In genomic region chr19:58513213-58513693, GRCh38 we compare ENCODE assay signal across 10 cellular contexts. TPM values are rescaled to one million over a fixed set of nuclear protein-coding genes. Genes with fewer than 3 reads are reported as not detected.
DNase-seq lines count a peak whose midpoint lies in the region; ATAC-seq and TF ChIP-seq lines count a peak whose summit lies in the region.
"Had no signal": no experiment of that assay in that cellular context is flagged by ENCODE, and none has a peak within 500 bp of the region (broad histone marks: within the 10 kb centered on the region; RNA-seq: fewer than 3 reads in every experiment).

No MANE protein-coding gene starts in this region.

- POLR2A ChIA-PET in Panc1 (lab: Charles Lee) = interaction anchor here (0.6 to 1.0 kb wide), 3 partner anchors 19 to 40 kb away, joined by 3 to 4 read pairs (median 3); partner anchors contain the start of gene TRIM28

- no CpG with 5 or more reads among the region's 10 CpGs for WGBS in gastroesophageal sphincter (ENCODE audit: low coverage in 1 of 2), 2 donors
- WGBS in spleen, 5 donors = 77 to 91% (median 85%) methylated on average over 6 to 10 of the region's 10 CpGs
- WGBS in lower leg skin, 2 donors = 83 to 85% methylated on average over 7 of the region's 10 CpGs

- H3K9me3 ChIP-seq in Panc1 (ENCODE audit: control insufficient read depth, insufficient read depth, low read depth, low read length) = no peaks in the 10 kb centered on the region
- no peaks in the 10 kb centered on the region for H3K9me3 ChIP-seq in gastroesophageal sphincter
- H3K9me3 ChIP-seq in spleen = peaks cover 0 to 6% (median 0%) of the 10 kb centered on the region in 8 donors
- H3K9me3 ChIP-seq: adrenal gland, heart left ventricle had no signal

- peak; percentile 2 for ATAC-seq in GM18867 (IDR thresholded peaks at IDR 0.05; ENCODE audit: unreplicated experiment)
- peak; percentile 1 for ATAC-seq in Panc1
- peak; percentile 1 for ATAC-seq in gastroesophageal sphincter

- BruUV-seq in Panc1 (replicated peaks; lab: Mats Ljungman, UMichigan) = no TSS peak

- no peak for DNase-seq in Panc1 (ENCODE audit: low read depth, low spot score)
- DNase-seq in spleen = no peak
- no peak for DNase-seq in NOMO-1 (lab: John Stamatoyannopoulos, UW; ENCODE audit: unreplicated experiment in 2 of 2)
- no peak for DNase-seq in lower leg skin (ENCODE audit: low spot score in 2 of 2)
- DNase-seq in GF-D8 (lab: John Stamatoyannopoulos, UW) = no peak
- no peak for DNase-seq in central memory CD4-positive, alpha-beta T cell

- TF ChIP-seq POLR2A in gastroesophageal sphincter (IDR thresholded peaks at IDR 0.05) = no peak
- TF ChIP-seq POLR2A in spleen (IDR thresholded peaks at IDR 0.05) = no peak
- no peak for TF ChIP-seq POLR2A in lower leg skin (IDR thresholded peaks at IDR 0.05)

- H3K27me3 ChIP-seq in Panc1 (ENCODE audit: control insufficient read depth, insufficient read depth, low read length) = no peaks in the 10 kb centered on the region
- no peaks in the 10 kb centered on the region for H3K27me3 ChIP-seq in gastroesophageal sphincter
- no peaks in the 10 kb centered on the region for H3K27me3 ChIP-seq in spleen (replicated peaks in 1 of 7)
- H3K27me3 ChIP-seq: adrenal gland, heart left ventricle had no signal

- TF ChIP-seq CTCF in Panc1 (IDR thresholded peaks at IDR 0.05) (no peak), gastroesophageal sphincter (IDR thresholded peaks at IDR 0.05) (no peak), spleen (IDR thresholded peaks at IDR 0.05 in 8 of 11, conservative IDR thresholded peaks at IDR 0.05 in 3 of 11) (no peak), lower leg skin (IDR thresholded peaks at IDR 0.05) (no peak)

- TF ChIP-seq EP300 in gastroesophageal sphincter (IDR thresholded peaks at IDR 0.05) = no peak

- H3K27ac ChIP-seq in Panc1 (ENCODE audit: low read length) = peak overlapping the region; percentile 82
- peak overlapping the region in 3 of 4 donors; percentile 77 to 83 (median 80) for H3K27ac ChIP-seq in gastroesophageal sphincter
- H3K27ac ChIP-seq in spleen = peak overlapping the region in 6 of 8 donors; percentile 55 to 77 (median 68)

- in situ Hi-C loops in Panc1 (cut with HindIII; ENCODE audit: low pct_unique_long_range_greater_than_20kb, low sequenced_read_pairs) = no loop called here

- intact Hi-C loops in Panc1 (cut with micrococcal nuclease; ENCODE audit: unreplicated experiment) (no loop called here), spleen (cut with DNase I; ENCODE audit: low total_unique reads) (no loop called here), lower leg skin (cut with DNase I; ENCODE audit: low total_unique reads) (no loop called here)

- H3K4me3 ChIP-seq in Panc1 (ENCODE audit: low read depth in 2 of 2, low read length in 2 of 2) = no peak overlapping the region
- H3K4me3 ChIP-seq in gastroesophageal sphincter = no peak overlapping the region
- peak overlapping the region in 1 of 8 donors; percentile 74 for H3K4me3 ChIP-seq in spleen
- no peak overlapping the region for H3K4me3 ChIP-seq in lower leg skin (ENCODE audit: low read depth, poor library complexity, severe bottlenecking)

- CTCF ChIA-PET in Panc1 (lab: Charles Lee) = interaction anchor here (0.5 to 0.6 kb wide), 2 partner anchors 8 to 692 kb away, joined by 5 to 6 read pairs; no protein-coding TSS in a partner anchor

- peaks cover 22% of the 10 kb centered on the region for H3K4me1 ChIP-seq in Panc1 (ENCODE audit: control insufficient read depth, insufficient read depth, low read length)
- peaks cover 4 to 54% (median 23%) of the 10 kb centered on the region in 3 donors for H3K4me1 ChIP-seq in gastroesophageal sphincter
- peaks cover 16 to 53% (median 45%) of the 10 kb centered on the region in 6 donors for H3K4me1 ChIP-seq in spleen

- H3K36me3 ChIP-seq in Panc1 (ENCODE audit: control insufficient read depth, insufficient read depth, low read length) (peaks cover 3% of the 10 kb centered on the region; the same call in 1 of the 2 replicates), gastroesophageal sphincter (peaks cover 0 to 25% of the 10 kb centered on the region in 2 donors), spleen (peaks cover 3 to 34% (median 17%) of the 10 kb centered on the region in 6 donors)

RNA-seq across cellular contexts. Expression of gene SLC27A5, which starts 1.5 kb away (rescaled TPM):
- 10.7 TPM for total RNA-seq in Panc1 (2021; ENCODE audit: unreplicated experiment)
- polyA plus RNA-seq in Panc1 (2012; ENCODE audit: insufficient read length) = 34.8 TPM
- total RNA-seq in gastroesophageal sphincter = 1 to 10 TPM; 2.6 to 7.4 (median 5.5) TPM
- 10 to 100 TPM in 1 of 7 donors, 1 to 10 TPM in 6; 6.0 to 12.3 (median 7.2) TPM for total RNA-seq in spleen
- 10 to 100 TPM; 14.0 to 26.8 (median 14.9) TPM for polyA plus RNA-seq in spleen
- 10 to 100 TPM in 1 of 4 donors, 1 to 10 TPM in 3; 4.8 to 11.7 (median 8.1) TPM for total RNA-seq in lower leg skin

RNA-seq across cellular contexts. Expression of gene ZBTB45, which starts 6.4 kb away (rescaled TPM):
- 24.7 TPM for total RNA-seq in Panc1 (2021; ENCODE audit: unreplicated experiment)
- 33.6 TPM for polyA plus RNA-seq in Panc1 (2012; ENCODE audit: insufficient read length)
- 10 to 100 TPM in 3 of 4 donors, 1 to 10 TPM in 1; 9.8 to 14.0 (median 13.4) TPM for total RNA-seq in gastroesophageal sphincter
- total RNA-seq in spleen = 10 to 100 TPM; 11.1 to 16.0 (median 13.0) TPM
- 1 to 10 TPM; 4.0 to 8.8 (median 4.4) TPM for polyA plus RNA-seq in spleen
- 10 to 100 TPM; 13.3 to 30.5 (median 18.4) TPM for total RNA-seq in lower leg skin

RNA-seq across cellular contexts. Expression of gene TRIM28, which starts 30.6 kb away (rescaled TPM):
- 767 TPM for total RNA-seq in Panc1 (2021; ENCODE audit: unreplicated experiment)
- 1,302 TPM for polyA plus RNA-seq in Panc1 (2012; ENCODE audit: insufficient read length)
- total RNA-seq in gastroesophageal sphincter = 100 to 1,000 TPM; 171 to 274 (median 196) TPM
- 100 to 1,000 TPM; 216 to 294 (median 232) TPM for total RNA-seq in spleen
- polyA plus RNA-seq in spleen = 100 to 1,000 TPM; 181 to 233 (median 183) TPM
- total RNA-seq in lower leg skin = 100 to 1,000 TPM; 225 to 412 (median 265) TPM

RNA-seq across cellular contexts. Expression of gene ZNF446, which starts 37.1 kb away (rescaled TPM):
- 20.7 TPM for total RNA-seq in Panc1 (2021; ENCODE audit: unreplicated experiment)
- polyA plus RNA-seq in Panc1 (2012; ENCODE audit: insufficient read length) = 24.4 TPM
- total RNA-seq in gastroesophageal sphincter = 10 to 100 TPM; 11.2 to 25.4 (median 17.5) TPM
- 10 to 100 TPM in 6 of 7 donors, 1 to 10 TPM in 1; 9.8 to 18.8 (median 11.3) TPM for total RNA-seq in spleen
- 10 to 100 TPM in 2 of 3 donors, 1 to 10 TPM in 1; 7.1 to 13.2 (median 12.6) TPM for polyA plus RNA-seq in spleen
- total RNA-seq in lower leg skin = 10 to 100 TPM; 14.7 to 29.8 (median 22.8) TPM

RNA-seq across cellular contexts. Expression of gene CHMP2A, which starts 41.7 kb away (rescaled TPM):
- total RNA-seq in Panc1 (2021; ENCODE audit: unreplicated experiment) (191 TPM), gastroesophageal sphincter (100 to 1,000 TPM in 3 of 4 donors, 10 to 100 TPM in 1; 100.0 to 155 (median 126) TPM), spleen (100 to 1,000 TPM in 3 of 7 donors, 10 to 100 TPM in 4; 79.9 to 115 (median 89.9) TPM), lower leg skin (100 to 1,000 TPM; 104 to 129 (median 118) TPM)
- 381 TPM for polyA plus RNA-seq in Panc1 (2012; ENCODE audit: insufficient read length)
- polyA plus RNA-seq in spleen = 100 to 1,000 TPM; 112 to 124 (median 121) TPM
